21 cellular contexts compared by ENCODE assay signal in genomic region chr7:70587739-70588138, GRCh38.
DNase-seq lines count a peak whose midpoint lies in the region; ATAC-seq and TF ChIP-seq lines count a peak whose summit lies in the region.
"Had no signal": no experiment of that assay in that cellular context is flagged by ENCODE, and none has a peak within 500 bp of the region (broad histone marks: within the 10 kb centered on the region; RNA-seq: fewer than 3 reads in every experiment).

No MANE protein-coding gene starts in this region.

- no peak overlapping the region for H3K23ac ChIP-seq in mesenchymal stem cell (ENCODE audit: low read length in 2 of 2)

- H3K36me3 Mint-ChIP-seq in endodermal cell (ENCODE audit: low read depth) (no peaks in the 10 kb centered on the region), progenitor cell of endocrine pancreas (ENCODE audit: insufficient read depth) (no peaks in the 10 kb centered on the region)
- H3K36me3 Mint-ChIP-seq: CD4-positive, CD25-positive, alpha-beta regulatory T cell had no signal

- no peak overlapping the region for H3K14ac ChIP-seq in mesenchymal stem cell (ENCODE audit: low read length in 2 of 2)

- H2AFZ ChIP-seq in mesenchymal stem cell (ENCODE audit: low read depth, low read length), result no peak overlapping the region

- H4K8ac ChIP-seq in mesenchymal stem cell (ENCODE audit: low read length), result no peak overlapping the region

- no peaks in the 10 kb centered on the region for H3K9me3 Mint-ChIP-seq in endodermal cell
- no peaks in the 10 kb centered on the region for H3K9me3 Mint-ChIP-seq in progenitor cell of endocrine pancreas (ENCODE audit: low read depth)
- H3K9me3 Mint-ChIP-seq: CD4-positive, CD25-positive, alpha-beta regulatory T cell had no signal

- TF ChIP-seq CTCF in endodermal cell (conservative IDR thresholded peaks at IDR 0.05) (no peak), progenitor cell of endocrine pancreas (IDR thresholded peaks at IDR 0.05; ENCODE audit: unreplicated experiment) (no peak)

- H3K4me3 Mint-ChIP-seq in endodermal cell, result no peak overlapping the region
- no peak overlapping the region for H3K4me3 Mint-ChIP-seq in progenitor cell of endocrine pancreas (ENCODE audit: low read depth)
- H3K4me3 Mint-ChIP-seq: CD4-positive, CD25-positive, alpha-beta regulatory T cell had no signal

- no peaks in the 10 kb centered on the region for H3K9me3 ChIP-seq in endodermal cell (ENCODE audit: control insufficient read depth, low read length)
- no peaks in the 10 kb centered on the region for H3K9me3 ChIP-seq in mesenchymal stem cell (ENCODE audit: control insufficient read depth, low read length)
- H3K9me3 ChIP-seq: Peyer's patch, SJCRH30 had no signal

- no peak overlapping the region for H2BK5ac ChIP-seq in mesenchymal stem cell (ENCODE audit: low read depth, low read length, poor library complexity, severe bottlenecking)

- peaks cover 2% of the 10 kb centered on the region for H3K79me1 ChIP-seq in mesenchymal stem cell (replicated peaks; ENCODE audit: low read length, poor library complexity, severe bottlenecking)

- ATAC-seq in HG03280 (IDR thresholded peaks at IDR 0.05; ENCODE audit: unreplicated experiment), result no peak
- no peak for ATAC-seq in SK-N-SH treated with all-trans-retinoic acid at 6 μM for 48 hours

- H3K9ac ChIP-seq in endodermal cell (ENCODE audit: extremely low read depth, low read length, poor library complexity, severe bottlenecking) (no peak overlapping the region), mesenchymal stem cell (ENCODE audit: low read length) (no peak overlapping the region)
- H3K9ac ChIP-seq: KMS-11 had no signal

- H3K27ac Mint-ChIP-seq in endodermal cell (no peak overlapping the region), progenitor cell of endocrine pancreas (peak overlapping the region; percentile 34)

- H3K4me1 Mint-ChIP-seq in endodermal cell, result peaks cover 57% of the 10 kb centered on the region
- H3K4me1 Mint-ChIP-seq in progenitor cell of endocrine pancreas (ENCODE audit: low read depth), result peaks cover 21% of the 10 kb centered on the region
- H3K4me1 Mint-ChIP-seq: CD4-positive, CD25-positive, alpha-beta regulatory T cell had no signal

- H3K27me3 ChIP-seq in endodermal cell (ENCODE audit: control insufficient read depth, insufficient read depth, low read length, poor library complexity, severe bottlenecking), result no peaks in the 10 kb centered on the region
- no peaks in the 10 kb centered on the region for H3K27me3 ChIP-seq in mesenchymal stem cell (ENCODE audit: control insufficient read depth in 1 of 2, insufficient read depth in 1 of 2, low read length in 2 of 2)
- H3K27me3 ChIP-seq: Peyer's patch, SJCRH30 had no signal

- H3K27me3 Mint-ChIP-seq in endodermal cell (ENCODE audit: insufficient read depth) (peaks cover 16% of the 10 kb centered on the region), progenitor cell of endocrine pancreas (peaks cover 23% of the 10 kb centered on the region)
- H3K27me3 Mint-ChIP-seq: CD4-positive, CD25-positive, alpha-beta regulatory T cell had no signal

- H3K27ac ChIP-seq in endodermal cell (ENCODE audit: low read depth, low read length) (peak overlapping the region; percentile 42), mesenchymal stem cell (ENCODE audit: low read length, poor library complexity, severe bottlenecking) (no peak overlapping the region)
- H3K27ac ChIP-seq: HL-60, KMS-11, SJCRH30 had no signal

- H3K4me2 ChIP-seq in mesenchymal stem cell (ENCODE audit: low read length, poor library complexity, severe bottlenecking), result no peak overlapping the region
- H3K4me2 ChIP-seq: KMS-11 had no signal

- DNase-seq in NCI-H526 treated with DMSO at 0.1 percent for 48 hours (lab: John Stamatoyannopoulos, UW) (peak; percentile 7), endodermal cell (peak; percentile 24), mesenchymal stem cell (no peak), progenitor cell of endocrine pancreas (ENCODE audit: low spot score, unreplicated experiment) (no peak), GF-D8 (lab: John Stamatoyannopoulos, UW) (no peak)
- DNase-seq: CD4-positive, CD25-positive, alpha-beta regulatory T cell; EL; GOT3; HCEC 1CT; IMR-90; NCI-H1105; NCI-H2171; NCI-H345; NCI-H524; NCI-H82; SJCRH30 had no signal

- no peak overlapping the region for H4K91ac ChIP-seq in mesenchymal stem cell (ENCODE audit: low read length)

- H2BK120ac ChIP-seq in mesenchymal stem cell (ENCODE audit: low read depth, low read length), result no peak overlapping the region

- no peak overlapping the region for H3K4me3 ChIP-seq in endodermal cell (ENCODE audit: low read length)
- H3K4me3 ChIP-seq in mesenchymal stem cell (ENCODE audit: insufficient read depth in 1 of 2, low read depth in 1 of 2, low read length in 2 of 2), result no peak overlapping the region
- H3K4me3 ChIP-seq: Peyer's patch, SJCRH30 had no signal

- no peak overlapping the region for H3K4ac ChIP-seq in mesenchymal stem cell (ENCODE audit: low read depth in 1 of 2, low read length in 2 of 2)

- H3K18ac ChIP-seq in mesenchymal stem cell (ENCODE audit: low read depth in 1 of 2, low read length in 2 of 2), result no peak overlapping the region

- H2BK15ac ChIP-seq in mesenchymal stem cell (ENCODE audit: low read depth, poor library complexity, severe bottlenecking), result no peak overlapping the region

- peak overlapping the region; percentile 9 for H2AK5ac ChIP-seq in mesenchymal stem cell (ENCODE audit: low read length, severe bottlenecking)

- H2BK12ac ChIP-seq in mesenchymal stem cell (ENCODE audit: low read length in 2 of 2), result no peak overlapping the region

- 97 to 100% methylated on average over 1 to 4 of the region's 4 CpGs for WGBS in endodermal cell (ENCODE audit: insufficient coverage in 1 of 2, insufficient read length in 1 of 2), 2 experiments
- WGBS in mesenchymal stem cell, result 88% methylated on average over 4 of the region's 4 CpGs

- no peaks in the 10 kb centered on the region for H3K36me3 ChIP-seq in endodermal cell (ENCODE audit: control insufficient read depth, insufficient read depth, low read length)
- H3K36me3 ChIP-seq in mesenchymal stem cell (ENCODE audit: control insufficient read depth in 1 of 2, insufficient read depth in 2 of 2, low read depth in 1 of 2, low read length in 2 of 2), result no peaks in the 10 kb centered on the region
- H3K36me3 ChIP-seq: Peyer's patch, SJCRH30 had no signal

- peaks cover 26% of the 10 kb centered on the region for H3K4me1 ChIP-seq in endodermal cell (ENCODE audit: control insufficient read depth, insufficient read depth, low read length)
- peaks cover 21% of the 10 kb centered on the region for H3K4me1 ChIP-seq in mesenchymal stem cell (ENCODE audit: control insufficient read depth, insufficient read depth, low read depth, low read length)

TF ChIP-seq in SK-N-SH treated with all-trans-retinoic acid at 6 μM for 48 hours, 23 proteins besides CTCF, POLR2A, EP300 and RAD21 (continues in another document):
- TF ChIP-seq TOX (CRISPR knock-in tag; IDR thresholded peaks at IDR 0.05; ENCODE audit: borderline replicate concordance), result no peak
- TF ChIP-seq SNAI2 (CRISPR knock-in tag; IDR thresholded peaks at IDR 0.05), result no peak
- TF ChIP-seq CREB5 (CRISPR knock-in tag; IDR thresholded peaks at IDR 0.05; ENCODE audit: low read depth), result no peak
- no peak for TF ChIP-seq PATZ1 (CRISPR knock-in tag; IDR thresholded peaks at IDR 0.05; ENCODE audit: borderline replicate concordance)
- no peak for TF ChIP-seq PPARA (CRISPR knock-in tag; IDR thresholded peaks at IDR 0.05; ENCODE audit: borderline replicate concordance)
- TF ChIP-seq, protein P1, sequence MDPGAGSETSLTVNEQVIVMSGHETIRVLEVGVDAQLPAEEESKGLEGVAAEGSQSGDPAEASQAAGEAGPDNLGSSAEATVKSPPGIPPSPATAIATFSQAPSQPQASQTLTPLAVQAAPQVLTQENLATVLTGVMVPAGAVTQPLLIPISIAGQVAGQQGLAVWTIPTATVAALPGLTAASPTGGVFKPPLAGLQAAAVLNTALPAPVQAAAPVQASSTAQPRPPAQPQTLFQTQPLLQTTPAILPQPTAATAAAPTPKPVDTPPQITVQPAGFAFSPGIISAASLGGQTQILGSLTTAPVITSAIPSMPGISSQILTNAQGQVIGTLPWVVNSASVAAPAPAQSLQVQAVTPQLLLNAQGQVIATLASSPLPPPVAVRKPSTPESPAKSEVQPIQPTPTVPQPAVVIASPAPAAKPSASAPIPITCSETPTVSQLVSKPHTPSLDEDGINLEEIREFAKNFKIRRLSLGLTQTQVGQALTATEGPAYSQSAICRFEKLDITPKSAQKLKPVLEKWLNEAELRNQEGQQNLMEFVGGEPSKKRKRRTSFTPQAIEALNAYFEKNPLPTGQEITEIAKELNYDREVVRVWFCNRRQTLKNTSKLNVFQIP (CRISPR knock-in tag; IDR thresholded peaks at IDR 0.05; ENCODE audit: borderline replicate concordance, low read depth), result no peak
- TF ChIP-seq ISL1 (CRISPR knock-in tag; IDR thresholded peaks at IDR 0.05), result no peak
- no peak for TF ChIP-seq ZNF8 (CRISPR knock-in tag; IDR thresholded peaks at IDR 0.05)
- TF ChIP-seq ARNTL (CRISPR knock-in tag; IDR thresholded peaks at IDR 0.05; ENCODE audit: borderline replicate concordance, low read depth), result no peak
- no peak for TF ChIP-seq GLIS3 (CRISPR knock-in tag; IDR thresholded peaks at IDR 0.05)
- TF ChIP-seq ZFP30 (CRISPR knock-in tag; IDR thresholded peaks at IDR 0.05), result no peak

Comparison
In these comparisons a context has a peak if more than half of its experiments do, and no peak if none do; other contexts are left out.
1. DNase-seq: peak in NCI-H526 treated with DMSO at 0.1 percent for 48 hours (single experiment) and endodermal cell (single experiment); none in mesenchymal stem cell (single experiment), progenitor cell of endocrine pancreas (single experiment) and GF-D8 (single experiment).